ENCODE assay signal across 8 cellular contexts in the genomic region with DNA sequence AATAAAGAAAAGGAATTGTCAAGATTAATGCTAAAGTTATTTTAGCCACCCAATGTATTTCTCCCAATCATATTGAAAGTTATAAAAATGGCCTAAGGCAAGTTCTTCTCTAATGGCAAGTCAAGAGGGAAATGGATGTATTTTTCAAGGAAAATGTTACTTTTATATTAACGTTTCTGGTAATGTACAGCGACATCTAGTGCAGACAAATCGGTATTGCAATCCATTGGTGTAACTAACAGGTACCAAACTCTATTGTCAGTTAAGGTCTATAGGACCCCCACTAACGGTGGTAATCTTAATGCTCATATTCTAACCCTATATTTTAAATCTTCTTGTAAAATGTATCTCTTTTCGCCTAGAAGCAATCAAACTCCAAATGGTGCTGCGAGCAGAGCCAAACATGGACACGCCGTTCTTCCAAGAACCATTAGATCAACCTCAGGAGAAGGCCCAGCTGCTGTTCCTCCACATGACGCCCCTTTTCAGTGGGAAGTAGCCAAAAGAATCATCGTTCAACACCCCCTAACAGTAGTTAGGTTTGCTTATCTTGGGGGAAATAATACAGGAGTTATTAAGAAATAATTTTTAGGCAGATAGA.
DNase-seq lines count a peak whose midpoint lies in the region; TF ChIP-seq lines count a peak whose summit lies in the region.

No MANE protein-coding gene starts in this region.

- H3K4me1 Mint-ChIP-seq in activated naive CD8-positive, alpha-beta T cell treated with anti-CD3 and anti-CD28 coated beads for 36 hours = peaks cover 3% of the 10 kb centered on the region

- no peak overlapping the region for H3K27ac ChIP-seq in osteoblast (ENCODE audit: low read depth, low read length)

- H3K79me2 ChIP-seq in osteoblast (ENCODE audit: insufficient read depth, low read length) = no peaks in the 10 kb centered on the region

- no peak overlapping the region for H3K4me2 ChIP-seq in osteoblast (ENCODE audit: insufficient read depth, low read length)

- no peaks in the 10 kb centered on the region for H3K9me3 Mint-ChIP-seq in activated naive CD8-positive, alpha-beta T cell treated with anti-CD3 and anti-CD28 coated beads for 36 hours

- TF ChIP-seq CTCF in BJ (IDR thresholded peaks at IDR 0.05; ENCODE audit: insufficient read depth, low read depth, low read length) (peak; percentile 68), GM12873 (IDR thresholded peaks at IDR 0.05; ENCODE audit: insufficient read depth, low read depth, low read length, missing control alignments) (peak; percentile 74), osteoblast (IDR thresholded peaks at IDR 0.05; ENCODE audit: extremely low read depth, low read depth, low read length) (peak; percentile 67)

- H3K9me3 ChIP-seq in osteoblast (ENCODE audit: low read depth, low read length) = no peaks in the 10 kb centered on the region

- POLR2A ChIA-PET in BJ (lab: Charles Lee) = no interaction called here

- no peaks in the 10 kb centered on the region for H3K36me3 Mint-ChIP-seq in activated naive CD8-positive, alpha-beta T cell treated with anti-CD3 and anti-CD28 coated beads for 36 hours

- H2AFZ ChIP-seq in osteoblast (ENCODE audit: low read length) = no peak overlapping the region

- peaks cover 13% of the 10 kb centered on the region for H3K4me1 ChIP-seq in osteoblast (ENCODE audit: insufficient read depth, low read length)

- H3K36me3 ChIP-seq in BJ (ENCODE audit: control insufficient read depth, insufficient read depth, low read length) = no peaks in the 10 kb centered on the region
- no peaks in the 10 kb centered on the region for H3K36me3 ChIP-seq in osteoblast (ENCODE audit: insufficient read depth, low read length)

- DNase-seq in BJ (ENCODE audit: low read depth) = no peak
- peak; percentile 47 for DNase-seq in NCI-H82 treated with DMSO at 0.1 percent for 48 hours (lab: John Stamatoyannopoulos, UW; ENCODE audit: unreplicated experiment)
- peak; percentile 61 for DNase-seq in dedifferentiated amniotic fluid mesenchymal stem cell (ENCODE audit: extremely low spot score)
- DNase-seq in osteoblast (ENCODE audit: insufficient read length, low spot score, missing footprints) = no peak
- DNase-seq in retina = no peak
- DNase-seq in mucosa of gallbladder (ENCODE audit: low spot score) = no peak
- DNase-seq in activated naive CD8-positive, alpha-beta T cell treated with anti-CD3 and anti-CD28 coated beads for 36 hours = no peak

- H3K27me3 Mint-ChIP-seq in activated naive CD8-positive, alpha-beta T cell treated with anti-CD3 and anti-CD28 coated beads for 36 hours = peaks cover 36% of the 10 kb centered on the region

- H3K4me3 Mint-ChIP-seq in activated naive CD8-positive, alpha-beta T cell treated with anti-CD3 and anti-CD28 coated beads for 36 hours = no peak overlapping the region

- CTCF ChIA-PET in BJ (lab: Yijun Ruan, JAX) = interaction anchor here (1.1 to 1.5 kb wide), 2 partner anchors 15 to 40 kb away, joined by 3 to 4 read pairs; no protein-coding TSS in a partner anchor

- H3K27ac Mint-ChIP-seq in activated naive CD8-positive, alpha-beta T cell treated with anti-CD3 and anti-CD28 coated beads for 36 hours = no peak overlapping the region

- no peaks in the 10 kb centered on the region for H4K20me1 ChIP-seq in osteoblast (ENCODE audit: insufficient read depth, low read length)

- H3K27me3 ChIP-seq in BJ (ENCODE audit: control insufficient read depth, insufficient read depth, low read length) (no peaks in the 10 kb centered on the region; the same call in none of the 2 replicates), osteoblast (ENCODE audit: insufficient read depth, low read length) (peaks cover 3% of the 10 kb centered on the region)

- no peak overlapping the region for H3K4me3 ChIP-seq in BJ (ENCODE audit: low read depth, low read length)
- no peak overlapping the region for H3K4me3 ChIP-seq in osteoblast (ENCODE audit: insufficient read depth, low read length)

Comparison
In these comparisons a context has a peak if more than half of its experiments do, and no peak if none do; other contexts are left out.
1. DNase-seq: peak in NCI-H82 treated with DMSO at 0.1 percent for 48 hours (single experiment) and dedifferentiated amniotic fluid mesenchymal stem cell (single experiment); none in BJ (single experiment), osteoblast (single experiment), retina (single experiment), mucosa of gallbladder (single experiment) and activated naive CD8-positive, alpha-beta T cell treated with anti-CD3 and anti-CD28 coated beads for 36 hours (single experiment).
2. Peak in every context shown above with its lines, with median percentiles within 50 percentile points of each other: CTCF ChIP-seq.